28 cellular contexts compared by ENCODE assay signal in the genomic region with DNA sequence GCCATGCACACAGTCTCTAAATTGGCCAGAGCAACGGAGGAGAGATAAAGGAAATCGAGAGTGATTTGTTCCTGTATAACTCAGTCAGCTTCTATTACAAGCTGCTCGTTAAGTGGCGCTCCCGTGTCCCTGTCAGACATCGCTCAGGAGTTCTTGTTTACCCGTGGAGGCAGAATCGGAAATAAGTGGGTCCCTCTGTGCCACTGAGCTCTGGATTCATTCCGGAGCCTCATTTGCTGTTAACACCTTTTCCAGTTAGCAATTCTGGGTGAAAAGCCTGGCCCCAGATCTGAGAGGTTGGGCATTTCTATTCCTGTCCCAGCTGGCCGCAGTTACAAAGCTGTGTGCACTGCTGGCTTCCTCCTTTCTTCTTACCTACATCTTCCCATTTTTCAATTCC.
"Had no signal": no experiment of that assay in that cellular context is flagged by ENCODE, and none has a peak within 500 bp of the region (broad histone marks: within the 10 kb centered on the region; RNA-seq: fewer than 3 reads in every experiment).

No MANE protein-coding gene starts in this region.

- DNase-seq: activated CD4-positive, alpha-beta memory T cell treated with anti-CD3 and anti-CD28 coated beads for 36 hours; activated CD4-positive, alpha-beta T cell treated with anti-CD3 and anti-CD28 coated beads, Interleukin-2, amount 10 ng/mL, durations not matched to agents 7 days and 5 days; activated CD4-positive, CD25-positive, alpha-beta regulatory T cell; activated CD8-positive, alpha-beta memory T cell treated with anti-CD3 and anti-CD28 coated beads for 24 hours; activated naive CD4-positive, alpha-beta T cell treated with anti-CD3 and anti-CD28 coated beads, Interleukin-2, amount 50 U/mL, for 16 hours; activated naive CD8-positive, alpha-beta T cell treated with anti-CD3 and anti-CD28 coated beads, Interleukin-2, amount 10 ng/mL, durations not matched to agents 7 days and 5 days; activated T-cell treated with anti-CD3 and anti-CD28 coated beads, Interleukin-2, amount 50 U/mL, for 48 hours; anterior cingulate cortex; NCI-H1092; NCI-H1417 treated with DMSO at 0.1 percent for 48 hours; NCI-H1694; NCI-H2029; NCI-H446; NCI-H526; NCI-H774; PC-3; SIG-M5; T-cell; T-helper 2 cell; T1000 had no signal

- H3K4me3 ChIP-seq: adrenal gland, breast epithelium, SK-N-MC had no signal

- H3K27me3 ChIP-seq: adrenal gland, breast epithelium had no signal

- H3K9me3 ChIP-seq: adrenal gland, breast epithelium had no signal

- ATAC-seq: activated T-helper 17 cell treated with anti-CD3 and anti-CD28 coated beads, Interleukin-2, amount 50 U/mL, for 72 hours; HepG2; PC-3; T-cell had no signal

- H3K36me3 ChIP-seq: adrenal gland, breast epithelium had no signal

- H3K4me1 ChIP-seq: adrenal gland, breast epithelium had no signal

- FAIRE-seq: HepG2, RCC 7860, TTC549 had no signal

- H3K27ac ChIP-seq: adrenal gland, breast epithelium, KMS-11, SK-N-MC had no signal
